In the genomic region with DNA sequence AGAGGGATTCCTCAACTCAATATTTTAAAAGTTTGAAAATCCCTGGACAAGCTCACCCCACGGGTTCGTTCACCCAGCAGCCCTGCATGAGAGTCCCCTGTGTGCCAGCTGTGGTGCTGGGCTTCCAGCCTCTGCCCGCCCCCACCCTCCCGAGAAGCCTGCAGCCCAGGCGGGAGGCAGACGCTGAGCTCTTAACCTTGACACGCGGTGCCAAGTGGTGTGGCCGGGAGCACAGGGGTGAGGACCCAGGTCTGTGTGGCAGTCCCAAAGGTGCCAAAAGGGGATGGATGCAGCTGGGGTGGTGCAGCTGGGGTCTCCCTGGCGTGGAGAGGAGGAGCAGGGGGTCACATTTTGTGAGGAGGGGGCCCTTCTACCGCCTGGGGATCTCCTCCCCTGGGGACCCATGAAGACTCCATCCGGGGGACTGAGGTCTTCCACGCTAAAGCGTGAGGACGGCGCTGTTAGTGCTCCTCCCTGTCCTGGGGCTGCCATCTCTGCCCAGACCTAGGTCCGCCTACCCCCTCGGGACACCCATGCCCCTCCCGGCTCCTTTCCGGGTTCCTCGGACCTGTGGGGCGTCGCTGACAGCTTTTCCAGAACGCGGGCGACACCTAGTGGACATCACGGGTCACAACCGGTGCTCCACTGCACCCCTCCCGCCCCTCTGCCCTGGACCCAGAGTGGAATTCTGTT, we compare ENCODE assay signal across 2 cellular contexts.
TF ChIP-seq lines count a peak whose summit lies in the region.

No MANE protein-coding gene starts in this region.

TF ChIP-seq in HCT116, 20 proteins besides CTCF, POLR2A, EP300 and RAD21:
- TF ChIP-seq ELF1 (IDR thresholded peaks at IDR 0.05; ENCODE audit: borderline replicate concordance, low read depth) = no peak
- peak; percentile 61 for TF ChIP-seq YY1 (IDR thresholded peaks at IDR 0.05; ENCODE audit: extremely low read depth, insufficient replicate concordance, low read depth, low read length)

TF ChIP-seq in WTC11, 78 proteins besides CTCF, POLR2A, EP300 and RAD21:
- TF ChIP-seq, protein P1, sequence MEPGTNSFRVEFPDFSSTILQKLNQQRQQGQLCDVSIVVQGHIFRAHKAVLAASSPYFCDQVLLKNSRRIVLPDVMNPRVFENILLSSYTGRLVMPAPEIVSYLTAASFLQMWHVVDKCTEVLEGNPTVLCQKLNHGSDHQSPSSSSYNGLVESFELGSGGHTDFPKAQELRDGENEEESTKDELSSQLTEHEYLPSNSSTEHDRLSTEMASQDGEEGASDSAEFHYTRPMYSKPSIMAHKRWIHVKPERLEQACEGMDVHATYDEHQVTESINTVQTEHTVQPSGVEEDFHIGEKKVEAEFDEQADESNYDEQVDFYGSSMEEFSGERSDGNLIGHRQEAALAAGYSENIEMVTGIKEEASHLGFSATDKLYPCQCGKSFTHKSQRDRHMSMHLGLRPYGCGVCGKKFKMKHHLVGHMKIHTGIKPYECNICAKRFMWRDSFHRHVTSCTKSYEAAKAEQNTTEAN (CRISPR knock-in tag; IDR thresholded peaks at IDR 0.05) = no peak
- TF ChIP-seq ZNF232 (CRISPR knock-in tag; IDR thresholded peaks at IDR 0.05) = 0 out of 2 replicates have a peak, but pooled peaks have one; percentile 30
- no peak for TF ChIP-seq OVOL2 (CRISPR knock-in tag; IDR thresholded peaks at IDR 0.05; ENCODE audit: borderline replicate concordance)
- TF ChIP-seq ETV6 (CRISPR knock-in tag; IDR thresholded peaks at IDR 0.05) = peak; percentile 58; the same call in 1 of the 2 replicates
- TF ChIP-seq, protein P2, sequence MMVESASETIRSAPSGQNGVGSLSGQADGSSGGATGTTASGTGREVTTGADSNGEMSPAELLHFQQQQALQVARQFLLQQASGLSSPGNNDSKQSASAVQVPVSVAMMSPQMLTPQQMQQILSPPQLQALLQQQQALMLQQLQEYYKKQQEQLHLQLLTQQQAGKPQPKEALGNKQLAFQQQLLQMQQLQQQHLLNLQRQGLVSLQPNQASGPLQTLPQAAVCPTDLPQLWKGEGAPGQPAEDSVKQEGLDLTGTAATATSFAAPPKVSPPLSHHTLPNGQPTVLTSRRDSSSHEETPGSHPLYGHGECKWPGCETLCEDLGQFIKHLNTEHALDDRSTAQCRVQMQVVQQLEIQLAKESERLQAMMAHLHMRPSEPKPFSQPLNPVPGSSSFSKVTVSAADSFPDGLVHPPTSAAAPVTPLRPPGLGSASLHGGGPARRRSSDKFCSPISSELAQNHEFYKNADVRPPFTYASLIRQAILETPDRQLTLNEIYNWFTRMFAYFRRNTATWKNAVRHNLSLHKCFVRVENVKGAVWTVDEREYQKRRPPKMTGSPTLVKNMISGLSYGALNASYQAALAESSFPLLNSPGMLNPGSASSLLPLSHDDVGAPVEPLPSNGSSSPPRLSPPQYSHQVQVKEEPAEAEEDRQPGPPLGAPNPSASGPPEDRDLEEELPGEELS (CRISPR knock-in tag; IDR thresholded peaks at IDR 0.05) = no peak
- 0 out of 2 replicates have a peak, but pooled peaks have one; percentile 57 for TF ChIP-seq TEAD1 (CRISPR knock-in tag; IDR thresholded peaks at IDR 0.05)
- TF ChIP-seq, protein P3, sequence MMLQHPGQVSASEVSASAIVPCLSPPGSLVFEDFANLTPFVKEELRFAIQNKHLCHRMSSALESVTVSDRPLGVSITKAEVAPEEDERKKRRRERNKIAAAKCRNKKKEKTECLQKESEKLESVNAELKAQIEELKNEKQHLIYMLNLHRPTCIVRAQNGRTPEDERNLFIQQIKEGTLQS (CRISPR knock-in tag; conservative IDR thresholded peaks at IDR 0.05) = no peak
- no peak for TF ChIP-seq JUN (CRISPR knock-in tag; IDR thresholded peaks at IDR 0.05)
- TF ChIP-seq GTF2I (CRISPR knock-in tag; conservative IDR thresholded peaks at IDR 0.05) = no peak
- TF ChIP-seq, protein P4, sequence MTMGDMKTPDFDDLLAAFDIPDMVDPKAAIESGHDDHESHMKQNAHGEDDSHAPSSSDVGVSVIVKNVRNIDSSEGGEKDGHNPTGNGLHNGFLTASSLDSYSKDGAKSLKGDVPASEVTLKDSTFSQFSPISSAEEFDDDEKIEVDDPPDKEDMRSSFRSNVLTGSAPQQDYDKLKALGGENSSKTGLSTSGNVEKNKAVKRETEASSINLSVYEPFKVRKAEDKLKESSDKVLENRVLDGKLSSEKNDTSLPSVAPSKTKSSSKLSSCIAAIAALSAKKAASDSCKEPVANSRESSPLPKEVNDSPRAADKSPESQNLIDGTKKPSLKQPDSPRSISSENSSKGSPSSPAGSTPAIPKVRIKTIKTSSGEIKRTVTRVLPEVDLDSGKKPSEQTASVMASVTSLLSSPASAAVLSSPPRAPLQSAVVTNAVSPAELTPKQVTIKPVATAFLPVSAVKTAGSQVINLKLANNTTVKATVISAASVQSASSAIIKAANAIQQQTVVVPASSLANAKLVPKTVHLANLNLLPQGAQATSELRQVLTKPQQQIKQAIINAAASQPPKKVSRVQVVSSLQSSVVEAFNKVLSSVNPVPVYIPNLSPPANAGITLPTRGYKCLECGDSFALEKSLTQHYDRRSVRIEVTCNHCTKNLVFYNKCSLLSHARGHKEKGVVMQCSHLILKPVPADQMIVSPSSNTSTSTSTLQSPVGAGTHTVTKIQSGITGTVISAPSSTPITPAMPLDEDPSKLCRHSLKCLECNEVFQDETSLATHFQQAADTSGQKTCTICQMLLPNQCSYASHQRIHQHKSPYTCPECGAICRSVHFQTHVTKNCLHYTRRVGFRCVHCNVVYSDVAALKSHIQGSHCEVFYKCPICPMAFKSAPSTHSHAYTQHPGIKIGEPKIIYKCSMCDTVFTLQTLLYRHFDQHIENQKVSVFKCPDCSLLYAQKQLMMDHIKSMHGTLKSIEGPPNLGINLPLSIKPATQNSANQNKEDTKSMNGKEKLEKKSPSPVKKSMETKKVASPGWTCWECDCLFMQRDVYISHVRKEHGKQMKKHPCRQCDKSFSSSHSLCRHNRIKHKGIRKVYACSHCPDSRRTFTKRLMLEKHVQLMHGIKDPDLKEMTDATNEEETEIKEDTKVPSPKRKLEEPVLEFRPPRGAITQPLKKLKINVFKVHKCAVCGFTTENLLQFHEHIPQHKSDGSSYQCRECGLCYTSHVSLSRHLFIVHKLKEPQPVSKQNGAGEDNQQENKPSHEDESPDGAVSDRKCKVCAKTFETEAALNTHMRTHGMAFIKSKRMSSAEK (CRISPR knock-in tag; IDR thresholded peaks at IDR 0.05; ENCODE audit: borderline replicate concordance) = no peak
- TF ChIP-seq RELA (CRISPR knock-in tag; IDR thresholded peaks at IDR 0.05; ENCODE audit: borderline replicate concordance) = no peak
- TF ChIP-seq GABPB1 (CRISPR knock-in tag; IDR thresholded peaks at IDR 0.05) = no peak
- TF ChIP-seq CREB1 (CRISPR knock-in tag; IDR thresholded peaks at IDR 0.05) = no peak
- TF ChIP-seq, protein P5, sequence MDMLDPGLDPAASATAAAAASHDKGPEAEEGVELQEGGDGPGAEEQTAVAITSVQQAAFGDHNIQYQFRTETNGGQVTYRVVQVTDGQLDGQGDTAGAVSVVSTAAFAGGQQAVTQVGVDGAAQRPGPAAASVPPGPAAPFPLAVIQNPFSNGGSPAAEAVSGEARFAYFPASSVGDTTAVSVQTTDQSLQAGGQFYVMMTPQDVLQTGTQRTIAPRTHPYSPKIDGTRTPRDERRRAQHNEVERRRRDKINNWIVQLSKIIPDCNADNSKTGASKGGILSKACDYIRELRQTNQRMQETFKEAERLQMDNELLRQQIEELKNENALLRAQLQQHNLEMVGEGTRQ (CRISPR knock-in tag; IDR thresholded peaks at IDR 0.05) = no peak
TF ChIP-seq in WTC11: peak in this region for 3.
